In the genomic region with DNA sequence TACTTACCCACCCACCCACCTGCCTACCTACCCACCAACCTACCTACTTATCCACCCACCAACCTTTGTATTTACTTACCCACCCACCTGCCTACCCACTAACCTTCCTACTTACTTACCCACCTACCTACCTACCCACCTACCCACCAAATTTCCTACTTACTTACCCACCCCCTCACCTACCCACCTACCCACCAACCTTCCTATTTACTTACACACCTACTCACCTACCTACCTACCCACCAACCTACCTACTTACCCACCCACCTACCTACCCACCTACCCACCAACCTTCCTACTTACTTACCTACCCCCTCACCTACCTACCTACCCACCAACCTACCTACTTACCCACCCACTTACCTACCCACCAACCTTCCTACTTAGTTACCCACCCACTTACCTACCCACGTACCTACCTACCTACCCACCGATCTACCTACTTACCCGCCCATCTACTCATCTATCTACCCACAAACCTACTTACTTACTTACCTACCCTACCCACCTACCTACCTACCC, we compare ENCODE assay signal across 21 cellular contexts.
DNase-seq lines count a peak whose midpoint lies in the region; ATAC-seq, FAIRE-seq and TF ChIP-seq lines count a peak whose summit lies in the region.
"Had no signal": no experiment of that assay in that cellular context is flagged by ENCODE, and none has a peak within 500 bp of the region (broad histone marks: within the 10 kb centered on the region; RNA-seq: fewer than 3 reads in every experiment).

No MANE protein-coding gene starts in this region.

- BruUV-seq in HepG2 (replicated peaks; lab: Mats Ljungman, UMichigan), result no TSS peak

- CTCF ChIA-PET in HepG2 (lab: Yijun Ruan, JAX; ENCODE audit: low intra/inter-chr PET ratio, low total read pairs), result no interaction called here

- no peaks in the 10 kb centered on the region; a peak in 1 of 5 replicates for H3K27me3 ChIP-seq in HepG2 (ENCODE audit: control insufficient read depth in 1 of 2, insufficient read depth in 2 of 2, low read length in 2 of 2)
- H3K27me3 ChIP-seq in right lobe of liver, result no peaks in the 10 kb centered on the region
- H3K27me3 ChIP-seq in bronchial epithelial cell (ENCODE audit: control insufficient read depth, insufficient read depth, low read length), result no peaks in the 10 kb centered on the region
- no peaks in the 10 kb centered on the region for H3K27me3 ChIP-seq in psoas muscle (ENCODE audit: insufficient read depth in 3 of 3, low read length in 2 of 3)
- H3K27me3 ChIP-seq: BLaER1 treated with 17β-estradiol and CSF1 and Interleukin-3, amounts not matched to agents 10 nM and 100 nM had no signal

- H3K4me3 ChIP-seq in HepG2 (replicated peaks in 1 of 3; ENCODE audit: insufficient read depth in 1 of 3, low read depth in 2 of 3, low read length in 3 of 3) (no peak overlapping the region), right lobe of liver (no peak overlapping the region), bronchial epithelial cell (ENCODE audit: low read depth, low read length) (no peak overlapping the region), psoas muscle (no peak overlapping the region)
- H3K4me3 ChIP-seq: BLaER1 treated with 17β-estradiol and CSF1 and Interleukin-3, amounts not matched to agents 10 nM and 100 nM; GM23248 had no signal

- H3K9ac ChIP-seq in HepG2 (ENCODE audit: insufficient read depth, low read depth, low read length), result no peak overlapping the region
- H3K9ac ChIP-seq: BLaER1 treated with 17β-estradiol and CSF1 and Interleukin-3, amounts not matched to agents 10 nM and 100 nM; GM23248; KMS-11 had no signal

- no peak overlapping the region for H3K27ac ChIP-seq in HepG2 (ENCODE audit: extremely low read length, insufficient read depth, low read length)
- H3K27ac ChIP-seq in right lobe of liver, result no peak overlapping the region
- H3K27ac ChIP-seq in psoas muscle, result no peak overlapping the region
- H3K27ac ChIP-seq: 22Rv1; BLaER1 treated with 17β-estradiol and CSF1 and Interleukin-3, amounts not matched to agents 10 nM and 100 nM; GM23248; HL-60; KMS-11 had no signal

- 35% methylated on average over 3 of the region's 3 CpGs for WGBS in HepG2 (ENCODE audit: low lambda C conversion rate)
- WGBS in right lobe of liver (ENCODE audit: insufficient coverage, low coverage, low lambda C conversion rate, missing lambda C conversion rate), result 89% methylated on average over 3 of the region's 3 CpGs
- 93 to 98% (median 97%) methylated on average over 3 of the region's 3 CpGs for WGBS in psoas muscle, 3 donors

- ATAC-seq in HepG2 (no peak), right lobe of liver (no peak), sciatic nerve (peak; percentile 14), psoas muscle (no peak), GM18868 (IDR thresholded peaks at IDR 0.05; ENCODE audit: unreplicated experiment) (no peak)

- no peak overlapping the region for H2AFZ ChIP-seq in HepG2 (ENCODE audit: low read length)
- H2AFZ ChIP-seq: GM23248 had no signal

- H3K36me3 ChIP-seq in HepG2 (replicated peaks in 1 of 2; ENCODE audit: control insufficient read depth in 1 of 2, insufficient read depth in 2 of 2, low read length in 2 of 2) (no peaks in the 10 kb centered on the region), right lobe of liver (no peaks in the 10 kb centered on the region), bronchial epithelial cell (ENCODE audit: control insufficient read depth, insufficient read depth, low read length) (no peaks in the 10 kb centered on the region), psoas muscle (ENCODE audit: insufficient read depth in 1 of 2, low read depth in 1 of 2) (no peaks in the 10 kb centered on the region)
- H3K36me3 ChIP-seq: BLaER1 treated with 17β-estradiol and CSF1 and Interleukin-3, amounts not matched to agents 10 nM and 100 nM had no signal

- H3K4me2 ChIP-seq in HepG2 (ENCODE audit: low read depth, low read length), result no peak overlapping the region
- H3K4me2 ChIP-seq: BLaER1 treated with 17β-estradiol and CSF1 and Interleukin-3, amounts not matched to agents 10 nM and 100 nM; KMS-11 had no signal

- H3K9me3 ChIP-seq in HepG2 (ENCODE audit: low read length) (no peaks in the 10 kb centered on the region), right lobe of liver (no peaks in the 10 kb centered on the region), psoas muscle (no peaks in the 10 kb centered on the region)
- H3K9me3 ChIP-seq: BLaER1 treated with 17β-estradiol and CSF1 and Interleukin-3, amounts not matched to agents 10 nM and 100 nM had no signal

- no peak for TF ChIP-seq POLR2A in HepG2 (IDR thresholded peaks at IDR 0.05; ENCODE audit: insufficient read depth in 1 of 2, low read depth in 2 of 2, low read length in 2 of 2)
- no peak for TF ChIP-seq POLR2A in right lobe of liver (IDR thresholded peaks at IDR 0.05)

- no peak for TF ChIP-seq EP300 in HepG2 (IDR thresholded peaks at IDR 0.05; ENCODE audit: low read depth in 2 of 2, low read length in 2 of 2)
- TF ChIP-seq EP300 in HepG2 (CRISPR knock-in tag; IDR thresholded peaks at IDR 0.05; ENCODE audit: borderline replicate concordance), result no peak

- no peaks in the 10 kb centered on the region for H3K79me2 ChIP-seq in HepG2 (ENCODE audit: insufficient read depth, low read length)

- no peak for TF ChIP-seq RAD21 in HepG2 (CRISPR knock-in tag; IDR thresholded peaks at IDR 0.05)

- no peak for DNase-seq in HepG2 (ENCODE audit: low spot score)
- DNase-seq in right lobe of liver, result no peak
- no peak for DNase-seq in bronchial epithelial cell (ENCODE audit: low read depth)
- no peak for DNase-seq in sciatic nerve (ENCODE audit: low spot score)
- DNase-seq in psoas muscle, result no peak
- no peak for DNase-seq in A172 (ENCODE audit: low spot score)
- DNase-seq: CD8-positive, alpha-beta memory T cell; COR-L47; DMS 273 treated with DMSO at 0.1 percent for 48 hours; DMS53; DND-41; EL; GM23248; HCEC 1CT; HFFc6 had no signal

- H3K4me1 ChIP-seq in HepG2 (ENCODE audit: insufficient read depth, low read length) (no peaks in the 10 kb centered on the region), right lobe of liver (no peaks in the 10 kb centered on the region), psoas muscle (no peaks in the 10 kb centered on the region)
- H3K4me1 ChIP-seq: BLaER1 treated with 17β-estradiol and CSF1 and Interleukin-3, amounts not matched to agents 10 nM and 100 nM had no signal

- no peaks in the 10 kb centered on the region for H4K20me1 ChIP-seq in HepG2 (ENCODE audit: insufficient read depth, low read length)
- H4K20me1 ChIP-seq: BLaER1 treated with 17β-estradiol and CSF1 and Interleukin-3, amounts not matched to agents 10 nM and 100 nM had no signal

- in situ Hi-C loops in HepG2 (cut with HindIII; ENCODE audit: extremely low pct_ligation_motif_present, low pct_unique_long_range_greater_than_20kb), result no loop called here

- FAIRE-seq in HepG2 (lab: Jason Lieb, UNC), result no peak
- FAIRE-seq in bronchial epithelial cell (lab: Jason Lieb, UNC), result peak; percentile 18
- FAIRE-seq: GM12891 had no signal

- TF ChIP-seq CTCF in HepG2 (CRISPR knock-in tag; IDR thresholded peaks at IDR 0.05) (no peak), right lobe of liver (IDR thresholded peaks at IDR 0.05) (no peak), bronchial epithelial cell (IDR thresholded peaks at IDR 0.05; ENCODE audit: insufficient read depth, low read length, severe bottlenecking) (no peak), psoas muscle (IDR thresholded peaks at IDR 0.05) (no peak)

- POLR2A ChIA-PET in HepG2 (lab: Yijun Ruan, JAX), result no interaction called here

- intact Hi-C loops in HepG2 (cut with micrococcal nuclease; ENCODE audit: unreplicated experiment) (no loop called here), right lobe of liver (cut with DNase I) (no loop called here), sciatic nerve (cut with DNase I) (no loop called here), psoas muscle (cut with DNase I) (no loop called here)

TF ChIP-seq in HepG2, 621 proteins besides CTCF, POLR2A, EP300 and RAD21:
- 0 out of 2 replicates have a peak, but pooled peaks have one; percentile 36 for TF ChIP-seq IKZF1 (IDR thresholded peaks at IDR 0.05)
- no peak for TF ChIP-seq IKZF4 (CRISPR knock-in tag; IDR thresholded peaks at IDR 0.05; ENCODE audit: borderline replicate concordance, low read depth, not compliant biosample characterization)
